In genomic region chr2:109265953-109266352, GRCh38 we compare ENCODE assay signal across 1 cellular context.
A peak's percentile ranks its signal among the peaks of the same experiment; 100 is the strongest.
TF ChIP-seq lines count a peak whose summit lies in the region.

No MANE protein-coding gene starts in this region.

TF ChIP-seq in HepG2, 621 proteins besides CTCF, POLR2A, EP300 and RAD21 (continued from another document):
- TF ChIP-seq MAX (IDR thresholded peaks at IDR 0.05) (no peak), ATM (IDR thresholded peaks at IDR 0.05; ENCODE audit: borderline replicate concordance) (peak; percentile 75; the same call in 1 of the 2 replicates), ZMYM2 (CRISPR knock-in tag; IDR thresholded peaks at IDR 0.05) (no peak), ZC3H4 (CRISPR knock-in tag; IDR thresholded peaks at IDR 0.05; ENCODE audit: borderline replicate concordance) (no peak), MED8 (CRISPR knock-in tag; IDR thresholded peaks at IDR 0.05; ENCODE audit: insufficient replicate concordance) (no peak), RARG (CRISPR knock-in tag; IDR thresholded peaks at IDR 0.05; ENCODE audit: low read depth) (no peak), GTF2F1 (IDR thresholded peaks at IDR 0.05; ENCODE audit: low read length) (no peak), PCBP1 (IDR thresholded peaks at IDR 0.05; ENCODE audit: borderline replicate concordance, low read depth, low read length) (no peak), ZXDC (CRISPR knock-in tag; IDR thresholded peaks at IDR 0.05) (no peak), EZH2 (conservative IDR thresholded peaks at IDR 0.05; ENCODE audit: low read depth, low read length) (no peak), FOXP1 (IDR thresholded peaks at IDR 0.05) (peak; percentile 56; the same call in 1 of the 2 replicates), FOXP1 (CRISPR knock-in tag; IDR thresholded peaks at IDR 0.05) (no peak), CHD4 (IDR thresholded peaks at IDR 0.05; ENCODE audit: borderline replicate concordance, low read length) (no peak), ZNF451 (CRISPR knock-in tag; IDR thresholded peaks at IDR 0.05) (no peak), MNT (IDR thresholded peaks at IDR 0.05) (peak; percentile 74), SUZ12 (IDR thresholded peaks at IDR 0.05; ENCODE audit: low read depth, low read length) (no peak), FIP1L1 (IDR thresholded peaks at IDR 0.05; ENCODE audit: borderline replicate concordance, insufficient read depth, low read depth, low read length) (no peak), MBD4 (IDR thresholded peaks at IDR 0.05; ENCODE audit: borderline replicate concordance, low read length) (no peak), TEAD2 (CRISPR knock-in tag; IDR thresholded peaks at IDR 0.05) (no peak), HOMEZ (CRISPR knock-in tag; IDR thresholded peaks at IDR 0.05; ENCODE audit: low read depth) (no peak), PHB2 (IDR thresholded peaks at IDR 0.05; ENCODE audit: partially characterized antibody) (peak; percentile 62), ZSCAN21 (CRISPR knock-in tag; IDR thresholded peaks at IDR 0.05; ENCODE audit: borderline replicate concordance) (0 out of 2 replicates have a peak, but pooled peaks have one; percentile 42), ZNF282 (IDR thresholded peaks at IDR 0.05; ENCODE audit: partially characterized antibody) (peak; percentile 59), RCOR2 (CRISPR knock-in tag; IDR thresholded peaks at IDR 0.05) (no peak), GRHL1 (CRISPR knock-in tag; conservative IDR thresholded peaks at IDR 0.05) (no peak), SP1 (IDR thresholded peaks at IDR 0.05) (peak; percentile 67), SP1 (CRISPR knock-in tag; IDR thresholded peaks at IDR 0.05) (no peak), RAD51 (IDR thresholded peaks at IDR 0.05; ENCODE audit: borderline replicate concordance) (0 out of 2 replicates have a peak, but pooled peaks have one; percentile 8), IKZF4 (CRISPR knock-in tag; IDR thresholded peaks at IDR 0.05; ENCODE audit: borderline replicate concordance, low read depth, not compliant biosample characterization) (no peak), RFX1 (IDR thresholded peaks at IDR 0.05) (no peak), PLRG1 (conservative IDR thresholded peaks at IDR 0.05) (peak; percentile 82; the same call in 1 of the 2 replicates), RFXAP (CRISPR knock-in tag; IDR thresholded peaks at IDR 0.05; ENCODE audit: borderline replicate concordance) (no peak)
- TF ChIP-seq, protein P1, sequence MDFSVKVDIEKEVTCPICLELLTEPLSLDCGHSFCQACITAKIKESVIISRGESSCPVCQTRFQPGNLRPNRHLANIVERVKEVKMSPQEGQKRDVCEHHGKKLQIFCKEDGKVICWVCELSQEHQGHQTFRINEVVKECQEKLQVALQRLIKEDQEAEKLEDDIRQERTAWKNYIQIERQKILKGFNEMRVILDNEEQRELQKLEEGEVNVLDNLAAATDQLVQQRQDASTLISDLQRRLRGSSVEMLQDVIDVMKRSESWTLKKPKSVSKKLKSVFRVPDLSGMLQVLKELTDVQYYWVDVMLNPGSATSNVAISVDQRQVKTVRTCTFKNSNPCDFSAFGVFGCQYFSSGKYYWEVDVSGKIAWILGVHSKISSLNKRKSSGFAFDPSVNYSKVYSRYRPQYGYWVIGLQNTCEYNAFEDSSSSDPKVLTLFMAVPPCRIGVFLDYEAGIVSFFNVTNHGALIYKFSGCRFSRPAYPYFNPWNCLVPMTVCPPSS (IDR thresholded peaks at IDR 0.05) = peak; percentile 97; the same call in 1 of the 2 replicates
- TF ChIP-seq, protein P2, sequence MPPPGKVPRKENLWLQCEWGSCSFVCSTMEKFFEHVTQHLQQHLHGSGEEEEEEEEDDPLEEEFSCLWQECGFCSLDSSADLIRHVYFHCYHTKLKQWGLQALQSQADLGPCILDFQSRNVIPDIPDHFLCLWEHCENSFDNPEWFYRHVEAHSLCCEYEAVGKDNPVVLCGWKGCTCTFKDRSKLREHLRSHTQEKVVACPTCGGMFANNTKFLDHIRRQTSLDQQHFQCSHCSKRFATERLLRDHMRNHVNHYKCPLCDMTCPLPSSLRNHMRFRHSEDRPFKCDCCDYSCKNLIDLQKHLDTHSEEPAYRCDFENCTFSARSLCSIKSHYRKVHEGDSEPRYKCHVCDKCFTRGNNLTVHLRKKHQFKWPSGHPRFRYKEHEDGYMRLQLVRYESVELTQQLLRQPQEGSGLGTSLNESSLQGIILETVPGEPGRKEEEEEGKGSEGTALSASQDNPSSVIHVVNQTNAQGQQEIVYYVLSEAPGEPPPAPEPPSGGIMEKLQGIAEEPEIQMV (CRISPR knock-in tag; IDR thresholded peaks at IDR 0.05; ENCODE audit: low read depth) = no peak
- TF ChIP-seq, protein P3, sequence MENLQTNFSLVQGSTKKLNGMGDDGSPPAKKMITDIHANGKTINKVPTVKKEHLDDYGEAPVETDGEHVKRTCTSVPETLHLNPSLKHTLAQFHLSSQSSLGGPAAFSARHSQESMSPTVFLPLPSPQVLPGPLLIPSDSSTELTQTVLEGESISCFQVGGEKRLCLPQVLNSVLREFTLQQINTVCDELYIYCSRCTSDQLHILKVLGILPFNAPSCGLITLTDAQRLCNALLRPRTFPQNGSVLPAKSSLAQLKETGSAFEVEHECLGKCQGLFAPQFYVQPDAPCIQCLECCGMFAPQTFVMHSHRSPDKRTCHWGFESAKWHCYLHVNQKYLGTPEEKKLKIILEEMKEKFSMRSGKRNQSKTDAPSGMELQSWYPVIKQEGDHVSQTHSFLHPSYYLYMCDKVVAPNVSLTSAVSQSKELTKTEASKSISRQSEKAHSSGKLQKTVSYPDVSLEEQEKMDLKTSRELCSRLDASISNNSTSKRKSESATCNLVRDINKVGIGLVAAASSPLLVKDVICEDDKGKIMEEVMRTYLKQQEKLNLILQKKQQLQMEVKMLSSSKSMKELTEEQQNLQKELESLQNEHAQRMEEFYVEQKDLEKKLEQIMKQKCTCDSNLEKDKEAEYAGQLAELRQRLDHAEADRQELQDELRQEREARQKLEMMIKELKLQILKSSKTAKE (CRISPR knock-in tag; IDR thresholded peaks at IDR 0.05; ENCODE audit: borderline replicate concordance) = peak; percentile 54; the same call in 1 of the 2 replicates
- TF ChIP-seq, protein P4, sequence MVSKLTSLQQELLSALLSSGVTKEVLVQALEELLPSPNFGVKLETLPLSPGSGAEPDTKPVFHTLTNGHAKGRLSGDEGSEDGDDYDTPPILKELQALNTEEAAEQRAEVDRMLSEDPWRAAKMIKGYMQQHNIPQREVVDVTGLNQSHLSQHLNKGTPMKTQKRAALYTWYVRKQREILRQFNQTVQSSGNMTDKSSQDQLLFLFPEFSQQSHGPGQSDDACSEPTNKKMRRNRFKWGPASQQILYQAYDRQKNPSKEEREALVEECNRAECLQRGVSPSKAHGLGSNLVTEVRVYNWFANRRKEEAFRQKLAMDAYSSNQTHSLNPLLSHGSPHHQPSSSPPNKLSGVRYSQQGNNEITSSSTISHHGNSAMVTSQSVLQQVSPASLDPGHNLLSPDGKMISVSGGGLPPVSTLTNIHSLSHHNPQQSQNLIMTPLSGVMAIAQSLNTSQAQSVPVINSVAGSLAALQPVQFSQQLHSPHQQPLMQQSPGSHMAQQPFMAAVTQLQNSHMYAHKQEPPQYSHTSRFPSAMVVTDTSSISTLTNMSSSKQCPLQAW (CRISPR knock-in tag; IDR thresholded peaks at IDR 0.05) = no peak
